1 cellular context compared by ENCODE assay signal in the genomic region with DNA sequence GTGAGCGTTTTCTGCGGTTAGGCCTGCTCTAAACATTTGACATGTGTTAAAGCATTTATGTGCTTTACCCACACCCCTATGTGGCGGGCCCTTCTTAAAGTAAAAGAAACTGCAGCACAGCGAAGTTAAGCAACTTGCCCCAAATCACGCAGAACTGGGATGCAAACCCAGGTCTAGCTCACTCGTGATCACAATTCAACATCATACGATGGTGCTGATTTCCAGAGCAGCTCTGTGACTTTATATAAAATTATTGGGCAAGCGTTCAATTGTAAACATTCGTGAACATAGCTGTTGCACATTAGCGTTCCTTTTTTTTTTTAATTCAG.
TF ChIP-seq lines count a peak whose summit lies in the region.

No MANE protein-coding gene starts in this region.

TF ChIP-seq in IMR-90, 13 proteins besides CTCF, POLR2A, EP300 and RAD21:
- TF ChIP-seq, protein P1, sequence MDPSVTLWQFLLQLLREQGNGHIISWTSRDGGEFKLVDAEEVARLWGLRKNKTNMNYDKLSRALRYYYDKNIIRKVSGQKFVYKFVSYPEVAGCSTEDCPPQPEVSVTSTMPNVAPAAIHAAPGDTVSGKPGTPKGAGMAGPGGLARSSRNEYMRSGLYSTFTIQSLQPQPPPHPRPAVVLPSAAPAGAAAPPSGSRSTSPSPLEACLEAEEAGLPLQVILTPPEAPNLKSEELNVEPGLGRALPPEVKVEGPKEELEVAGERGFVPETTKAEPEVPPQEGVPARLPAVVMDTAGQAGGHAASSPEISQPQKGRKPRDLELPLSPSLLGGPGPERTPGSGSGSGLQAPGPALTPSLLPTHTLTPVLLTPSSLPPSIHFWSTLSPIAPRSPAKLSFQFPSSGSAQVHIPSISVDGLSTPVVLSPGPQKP (IDR thresholded peaks at IDR 0.05; ENCODE audit: borderline replicate concordance, low read depth, low read length) = no peak
- TF ChIP-seq MAZ (IDR thresholded peaks at IDR 0.05; ENCODE audit: borderline replicate concordance, low read depth, low read length) (no peak), MXI1 (IDR thresholded peaks at IDR 0.05; ENCODE audit: borderline replicate concordance, low read depth, low read length) (no peak), CHD1 (IDR thresholded peaks at IDR 0.05; ENCODE audit: low read depth, low read length) (no peak), FOS (IDR thresholded peaks at IDR 0.05; ENCODE audit: low read depth, low read length) (no peak), BHLHE40 (IDR thresholded peaks at IDR 0.05; ENCODE audit: low read depth, low read length) (no peak), SMC3 (IDR thresholded peaks at IDR 0.05; ENCODE audit: low read depth, low read length) (no peak), RCOR1 (IDR thresholded peaks at IDR 0.05; ENCODE audit: insufficient replicate concordance, low read length) (no peak)
